In genomic region chr1:28640766-28641165, GRCh38 we compare ENCODE assay signal across 8 cellular contexts.
DNase-seq lines count a peak whose midpoint lies in the region; ATAC-seq and TF ChIP-seq lines count a peak whose summit lies in the region.

No MANE protein-coding gene starts in this region.

- DNase-seq in stimulated activated CD4-positive, alpha-beta T cell treated with anti-CD3 and anti-CD28 coated beads, Interleukin-12 subunit alpha, Interleukin-12 subunit beta, amount 100 ng/mL, for 4 hours = peak; percentile 2
- no peak for DNase-seq in stimulated activated CD4-positive, alpha-beta T cell treated with anti-CD3 and anti-CD28 coated beads, Interleukin-2, amount 100 ng/mL, for 48 hours
- DNase-seq in RPMI8226 (peak; percentile 46), astrocyte of the spinal cord (ENCODE audit: low read depth, low spot score) (peak; percentile 10), NCI-H510A (lab: John Stamatoyannopoulos, UW) (no peak), DMS153 (lab: John Stamatoyannopoulos, UW) (no peak)
- peak; percentile 12 for DNase-seq in stimulated activated CD4-positive, alpha-beta T cell treated with anti-CD3 and anti-CD28 coated beads, Interleukin-4, amount 100 ng/mL, for 24 hours

- no peak overlapping the region for H3K4me3 ChIP-seq in astrocyte of the spinal cord (ENCODE audit: low read depth, low read length)

- peak; percentile 50 for TF ChIP-seq CTCF in astrocyte of the spinal cord (IDR thresholded peaks at IDR 0.05; ENCODE audit: low read depth, low read length)

- ATAC-seq in HG02759 (IDR thresholded peaks at IDR 0.05; ENCODE audit: unreplicated experiment) = no peak

- in situ Hi-C loops in astrocyte of the spinal cord (cut with HindIII; ENCODE audit: low sequenced_read_pairs) = no loop called here

Comparison
In these comparisons a context has a peak if more than half of its experiments do, and no peak if none do; other contexts are left out.
1. DNase-seq: peak in stimulated activated CD4-positive, alpha-beta T cell treated with anti-CD3 and anti-CD28 coated beads, Interleukin-12 subunit alpha, Interleukin-12 subunit beta, amount 100 ng/mL, for 4 hours (single experiment), RPMI8226 (single experiment), astrocyte of the spinal cord (single experiment) and stimulated activated CD4-positive, alpha-beta T cell treated with anti-CD3 and anti-CD28 coated beads, Interleukin-4, amount 100 ng/mL, for 24 hours (single experiment); none in stimulated activated CD4-positive, alpha-beta T cell treated with anti-CD3 and anti-CD28 coated beads, Interleukin-2, amount 100 ng/mL, for 48 hours (0 of 2), NCI-H510A (single experiment) and DMS153 (single experiment).